Comparison of ENCODE assay signal across 29 cellular contexts in genomic region chrX:105017641-105018040, GRCh38.
"Had no signal": no experiment of that assay in that cellular context is flagged by ENCODE, and none has a peak within 500 bp of the region (broad histone marks: within the 10 kb centered on the region; RNA-seq: fewer than 3 reads in every experiment).

No MANE protein-coding gene starts in this region.

- DNase-seq: activated CD4-positive, alpha-beta T cell treated with anti-CD3 and anti-CD28 coated beads for 1 hour; activated CD8-positive, alpha-beta memory T cell treated with anti-CD3 and anti-CD28 coated beads, Interleukin-2, amount 10 ng/mL, durations not matched to agents 7 days and 5 days; activated CD8-positive, alpha-beta T cell treated with anti-CD3 and anti-CD28 coated beads, Interleukin-2, amount 10 ng/mL, durations not matched to agents 7 days and 5 days; activated naive CD4-positive, alpha-beta T cell treated with Interleukin-2 at 50 U/mL for 16 hours; activated T-cell treated with anti-CD3 and anti-CD28 coated beads for 4 hours; activated T-cell treated with anti-CD3 and anti-CD28 coated beads, Interleukin-2, amount 50 U/mL, for 72 hours; anterior cingulate cortex; body of pancreas; dorsolateral prefrontal cortex; effector memory CD4-positive, alpha-beta T cell; foreskin fibroblast; heart left ventricle; left ventricle myocardium inferior; stimulated activated CD4-positive, alpha-beta T cell treated with anti-CD3 and anti-CD28 coated beads, Interleukin-1b, Interleukin-23, amount 100 ng/mL, for 48 hours; stimulated activated CD4-positive, alpha-beta T cell treated with anti-CD3 and anti-CD28 coated beads, Interleukin-4, amount 100 ng/mL, for 4 hours; stimulated activated CD8-positive, alpha-beta memory T cell treated with anti-CD3 and anti-CD28 coated beads, Interleukin-4, amount 100 ng/mL, for 48 hours; stimulated activated naive CD8-positive, alpha-beta T cell treated with anti-CD3 and anti-CD28 coated beads, Interleukin-15, amount 100 ng/mL, for 72 hours; substantia nigra; T-helper 2 cell; upper lobe of right lung had no signal

- H3K36me3 ChIP-seq: heart left ventricle, left ventricle myocardium inferior, prostate gland, right atrium auricular region, upper lobe of right lung had no signal

- ATAC-seq: activated CD8-positive, alpha-beta memory T cell treated with anti-CD3 and anti-CD28 coated beads, Interleukin-2, amount 10 ng/mL, durations not matched to agents 7 days and 5 days; activated CD8-positive, alpha-beta T cell treated with anti-CD3 and anti-CD28 coated beads, Interleukin-2, amount 10 ng/mL, durations not matched to agents 7 days and 5 days; activated T-cell treated with anti-CD3 and anti-CD28 coated beads, Interleukin-2, amount 50 U/mL, for 72 hours; body of pancreas; esophagus mucosa; heart left ventricle; stimulated activated memory B cell treated with anti-CD40 and anti-IgM and Interleukin-4, amounts not matched to agents 10 μg/mL and 1 μg/mL and 100 μg/mL, for 72 hours; stimulated activated naive CD8-positive, alpha-beta T cell treated with anti-CD3 and anti-CD28 coated beads, Interleukin-15, amount 100 ng/mL, for 72 hours; upper lobe of right lung had no signal

- H3K4me1 Mint-ChIP-seq: activated CD8-positive, alpha-beta memory T cell treated with anti-CD3 and anti-CD28 coated beads, Interleukin-2, amount 10 ng/mL, durations not matched to agents 7 days and 5 days; stimulated activated memory B cell treated with anti-CD40 and anti-IgM and Interleukin-4, amounts not matched to agents 10 μg/mL and 1 μg/mL and 100 μg/mL, for 72 hours; stimulated activated naive CD8-positive, alpha-beta T cell treated with anti-CD3 and anti-CD28 coated beads, Interleukin-15, amount 100 ng/mL, for 72 hours had no signal

- H3K27ac Mint-ChIP-seq: activated CD8-positive, alpha-beta memory T cell treated with anti-CD3 and anti-CD28 coated beads, Interleukin-2, amount 10 ng/mL, durations not matched to agents 7 days and 5 days; activated CD8-positive, alpha-beta T cell treated with anti-CD3 and anti-CD28 coated beads, Interleukin-2, amount 10 ng/mL, durations not matched to agents 7 days and 5 days; activated naive CD8-positive, alpha-beta T cell; activated T-cell treated with anti-CD3 and anti-CD28 coated beads, Interleukin-2, amount 50 U/mL, for 72 hours; nephron; stimulated activated memory B cell treated with anti-CD40 and anti-IgM and Interleukin-4, amounts not matched to agents 10 μg/mL and 1 μg/mL and 100 μg/mL, for 72 hours had no signal

- H3K27me3 ChIP-seq: body of pancreas, heart left ventricle, right atrium auricular region, upper lobe of right lung had no signal

- H3K4me1 ChIP-seq: heart left ventricle, left ventricle myocardium inferior, prostate gland, right atrium auricular region, upper lobe of right lung had no signal

- H3K4me3 ChIP-seq: body of pancreas, coronary artery, dorsolateral prefrontal cortex, heart left ventricle, left ventricle myocardium inferior, lung, prostate gland, right atrium auricular region, smooth muscle cell, upper lobe of right lung had no signal

- H3K36me3 Mint-ChIP-seq: activated CD8-positive, alpha-beta memory T cell treated with anti-CD3 and anti-CD28 coated beads, Interleukin-2, amount 10 ng/mL, durations not matched to agents 7 days and 5 days; activated naive CD8-positive, alpha-beta T cell; stimulated activated memory B cell treated with anti-CD40 and anti-IgM and Interleukin-4, amounts not matched to agents 10 μg/mL and 1 μg/mL and 100 μg/mL, for 72 hours had no signal

- H3K4me3 Mint-ChIP-seq: activated CD8-positive, alpha-beta memory T cell treated with anti-CD3 and anti-CD28 coated beads, Interleukin-2, amount 10 ng/mL, durations not matched to agents 7 days and 5 days; activated CD8-positive, alpha-beta T cell treated with anti-CD3 and anti-CD28 coated beads, Interleukin-2, amount 10 ng/mL, durations not matched to agents 7 days and 5 days; activated naive CD8-positive, alpha-beta T cell; activated T-cell treated with anti-CD3 and anti-CD28 coated beads, Interleukin-2, amount 50 U/mL, for 72 hours; nephron; stimulated activated memory B cell treated with anti-CD40 and anti-IgM and Interleukin-4, amounts not matched to agents 10 μg/mL and 1 μg/mL and 100 μg/mL, for 72 hours; stimulated activated naive CD8-positive, alpha-beta T cell treated with anti-CD3 and anti-CD28 coated beads, Interleukin-15, amount 100 ng/mL, for 72 hours had no signal

- H3K9me3 ChIP-seq: body of pancreas, heart left ventricle, left ventricle myocardium inferior, prostate gland, right atrium auricular region, upper lobe of right lung had no signal

- H3K27me3 Mint-ChIP-seq: activated CD8-positive, alpha-beta memory T cell treated with anti-CD3 and anti-CD28 coated beads, Interleukin-2, amount 10 ng/mL, durations not matched to agents 7 days and 5 days; activated naive CD8-positive, alpha-beta T cell; stimulated activated memory B cell treated with anti-CD40 and anti-IgM and Interleukin-4, amounts not matched to agents 10 μg/mL and 1 μg/mL and 100 μg/mL, for 72 hours; stimulated activated naive CD8-positive, alpha-beta T cell treated with anti-CD3 and anti-CD28 coated beads, Interleukin-15, amount 100 ng/mL, for 72 hours had no signal

- H3K9me3 Mint-ChIP-seq: activated T-cell treated with anti-CD3 and anti-CD28 coated beads, Interleukin-2, amount 50 U/mL, for 72 hours; nephron; stimulated activated naive CD8-positive, alpha-beta T cell treated with anti-CD3 and anti-CD28 coated beads, Interleukin-15, amount 100 ng/mL, for 72 hours had no signal

- H3K27ac ChIP-seq: body of pancreas, coronary artery, dorsolateral prefrontal cortex, heart left ventricle, left ventricle myocardium inferior, prostate gland, right atrium auricular region, upper lobe of right lung had no signal

- H3K4me2 ChIP-seq: smooth muscle cell had no signal
